19 cellular contexts compared by ENCODE assay signal in genomic region chr18:42742976-42743755, GRCh38.
"Had no signal": no experiment of that assay in that cellular context is flagged by ENCODE, and none has a peak within 500 bp of the region (broad histone marks: within the 10 kb centered on the region; RNA-seq: fewer than 3 reads in every experiment).

No MANE protein-coding gene starts in this region.

- H3K4me1 Mint-ChIP-seq: activated B cell treated with CpG ODN at 0.5 μM for 24 hours; activated CD8-positive, alpha-beta memory T cell treated with anti-CD3 and anti-CD28 coated beads, Interleukin-2, amount 10 ng/mL, durations not matched to agents 7 days and 5 days; naive thymus-derived CD8-positive, alpha-beta T cell had no signal

- H3K27ac Mint-ChIP-seq: activated B cell treated with CpG ODN at 0.5 μM for 24 hours; activated CD4-positive, alpha-beta memory T cell treated with anti-CD3 and anti-CD28 coated beads for 36 hours; activated CD8-positive, alpha-beta memory T cell treated with anti-CD3 and anti-CD28 coated beads, Interleukin-2, amount 10 ng/mL, durations not matched to agents 7 days and 5 days; activated naive CD8-positive, alpha-beta T cell; dendritic cell treated with granulocyte-macrophage colony-stimulating factor and Interleukin-4, amounts not matched to agents 40 ng/mL and 50 ng/mL, for 4 days; naive thymus-derived CD8-positive, alpha-beta T cell had no signal

- H3K4me1 ChIP-seq: esophagus squamous epithelium, heart right ventricle, thyroid gland had no signal

- H3K27ac ChIP-seq: esophagus squamous epithelium, heart right ventricle, thyroid gland had no signal

- ATAC-seq: activated CD8-positive, alpha-beta memory T cell treated with anti-CD3 and anti-CD28 coated beads, Interleukin-2, amount 10 ng/mL, durations not matched to agents 7 days and 5 days; heart right ventricle; left ventricle myocardium superior; naive thymus-derived CD8-positive, alpha-beta T cell had no signal

- H3K27me3 ChIP-seq: esophagus squamous epithelium, heart right ventricle, thyroid gland had no signal

- H3K27me3 Mint-ChIP-seq: activated B cell treated with CpG ODN at 0.5 μM for 24 hours; activated CD4-positive, alpha-beta memory T cell treated with anti-CD3 and anti-CD28 coated beads for 36 hours; activated CD8-positive, alpha-beta memory T cell treated with anti-CD3 and anti-CD28 coated beads, Interleukin-2, amount 10 ng/mL, durations not matched to agents 7 days and 5 days; activated naive CD8-positive, alpha-beta T cell; dendritic cell treated with granulocyte-macrophage colony-stimulating factor and Interleukin-4, amounts not matched to agents 40 ng/mL and 50 ng/mL, for 4 days; naive thymus-derived CD8-positive, alpha-beta T cell had no signal

- H3K36me3 ChIP-seq: esophagus squamous epithelium, heart right ventricle, thyroid gland had no signal

- DNase-seq: activated B cell treated with CpG ODN at 0.5 μM for 24 hours; activated CD4-positive, alpha-beta memory T cell treated with anti-CD3 and anti-CD28 coated beads for 36 hours; activated CD4-positive, alpha-beta T cell treated with anti-CD3 and anti-CD28 coated beads for 4 hours; activated CD8-positive, alpha-beta memory T cell treated with anti-CD3 and anti-CD28 coated beads, Interleukin-2, amount 10 ng/mL, durations not matched to agents 7 days and 5 days; amniotic stem cell; effector memory CD4-positive, alpha-beta T cell; esophagus squamous epithelium; heart right ventricle; kidney; left ventricle myocardium superior; naive thymus-derived CD8-positive, alpha-beta T cell; stimulated activated CD4-positive, alpha-beta T cell treated with anti-CD3 and anti-CD28 coated beads, Interleukin-1b, Interleukin-23, amount 100 ng/mL, for 48 hours; stimulated activated CD8-positive, alpha-beta memory T cell treated with anti-CD3 and anti-CD28 coated beads, Interleukin-4, amount 100 ng/mL, for 48 hours; stimulated activated naive CD4-positive, alpha-beta T cell treated with Interleukin-2 at 50 U/mL for 16 hours; SW 1271; T-helper 2 cell; thyroid gland had no signal

- H3K9me3 ChIP-seq: esophagus squamous epithelium, heart right ventricle, thyroid gland had no signal

- H3K36me3 Mint-ChIP-seq: activated CD4-positive, alpha-beta memory T cell treated with anti-CD3 and anti-CD28 coated beads for 36 hours; activated CD8-positive, alpha-beta memory T cell treated with anti-CD3 and anti-CD28 coated beads, Interleukin-2, amount 10 ng/mL, durations not matched to agents 7 days and 5 days; activated naive CD8-positive, alpha-beta T cell; naive thymus-derived CD8-positive, alpha-beta T cell had no signal

- H3K4me3 ChIP-seq: esophagus squamous epithelium, heart right ventricle, thyroid gland had no signal

- H3K9me3 Mint-ChIP-seq: activated B cell treated with CpG ODN at 0.5 μM for 24 hours; dendritic cell treated with granulocyte-macrophage colony-stimulating factor and Interleukin-4, amounts not matched to agents 40 ng/mL and 50 ng/mL, for 4 days had no signal

- H3K4me3 Mint-ChIP-seq: activated B cell treated with CpG ODN at 0.5 μM for 24 hours; activated CD4-positive, alpha-beta memory T cell treated with anti-CD3 and anti-CD28 coated beads for 36 hours; activated CD8-positive, alpha-beta memory T cell treated with anti-CD3 and anti-CD28 coated beads, Interleukin-2, amount 10 ng/mL, durations not matched to agents 7 days and 5 days; activated naive CD8-positive, alpha-beta T cell; dendritic cell treated with granulocyte-macrophage colony-stimulating factor and Interleukin-4, amounts not matched to agents 40 ng/mL and 50 ng/mL, for 4 days; naive thymus-derived CD8-positive, alpha-beta T cell had no signal
